1 cellular context compared by ENCODE assay signal in the genomic region with DNA sequence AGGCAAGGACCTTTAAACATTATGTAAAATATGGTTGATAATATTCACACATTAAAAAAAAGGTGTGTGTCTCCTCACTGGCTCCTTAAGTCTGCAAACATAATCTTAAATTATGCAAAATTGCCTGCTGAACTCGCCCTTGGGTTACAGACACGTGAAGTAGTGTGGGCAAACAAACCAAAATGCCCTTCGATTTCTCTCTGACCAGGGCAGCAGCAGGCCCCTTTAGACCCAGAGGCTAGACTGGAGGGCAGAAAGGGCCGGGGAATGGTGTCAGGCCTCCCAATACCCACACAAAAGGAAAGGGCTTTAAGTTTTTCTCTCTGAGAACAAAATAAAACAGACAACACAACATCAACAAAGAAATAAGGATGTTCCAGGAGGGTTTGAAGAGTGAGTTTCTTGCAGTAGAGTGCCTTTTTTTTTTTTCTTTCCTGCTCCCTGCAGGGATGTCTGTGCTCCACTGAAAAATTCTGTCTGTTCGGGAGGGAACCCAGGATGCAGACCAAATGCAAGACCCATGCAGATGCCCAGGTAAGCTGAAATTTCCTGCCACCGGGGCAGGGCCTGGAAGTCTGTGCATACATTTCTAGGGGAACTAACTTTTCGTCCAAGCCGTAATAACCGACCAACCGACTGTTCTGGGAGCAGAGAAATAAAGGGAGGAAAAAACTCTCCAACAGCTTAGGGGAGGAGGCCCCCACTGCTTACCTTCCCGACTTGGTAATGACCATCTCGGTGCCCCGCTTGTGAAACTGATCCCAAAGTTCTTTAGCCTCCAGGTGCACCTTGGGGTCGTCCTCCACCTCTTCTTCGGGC.
TF ChIP-seq lines count a peak whose summit lies in the region.

No MANE protein-coding gene starts in this region.

TF ChIP-seq in H1, 55 proteins besides CTCF, POLR2A, EP300 and RAD21 (continued from another document):
- TF ChIP-seq, protein P1, sequence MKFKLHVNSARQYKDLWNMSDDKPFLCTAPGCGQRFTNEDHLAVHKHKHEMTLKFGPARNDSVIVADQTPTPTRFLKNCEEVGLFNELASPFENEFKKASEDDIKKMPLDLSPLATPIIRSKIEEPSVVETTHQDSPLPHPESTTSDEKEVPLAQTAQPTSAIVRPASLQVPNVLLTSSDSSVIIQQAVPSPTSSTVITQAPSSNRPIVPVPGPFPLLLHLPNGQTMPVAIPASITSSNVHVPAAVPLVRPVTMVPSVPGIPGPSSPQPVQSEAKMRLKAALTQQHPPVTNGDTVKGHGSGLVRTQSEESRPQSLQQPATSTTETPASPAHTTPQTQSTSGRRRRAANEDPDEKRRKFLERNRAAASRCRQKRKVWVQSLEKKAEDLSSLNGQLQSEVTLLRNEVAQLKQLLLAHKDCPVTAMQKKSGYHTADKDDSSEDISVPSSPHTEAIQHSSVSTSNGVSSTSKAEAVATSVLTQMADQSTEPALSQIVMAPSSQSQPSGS (IDR thresholded peaks at IDR 0.05; ENCODE audit: low read length): no peak
- TF ChIP-seq FOSL1 (IDR thresholded peaks at IDR 0.05; ENCODE audit: insufficient read depth, low read depth, low read length) (no peak), HDAC6 (IDR thresholded peaks at IDR 0.05; ENCODE audit: low read depth, low read length) (no peak), CBX8 (IDR thresholded peaks at IDR 0.05; ENCODE audit: borderline replicate concordance, low read depth, low read length) (0 out of 2 replicates have a peak, but pooled peaks have one; percentile 6), SP4 (IDR thresholded peaks at IDR 0.05; ENCODE audit: low read length) (no peak), BCL11A (IDR thresholded peaks at IDR 0.05; ENCODE audit: low read depth in 2 of 2, low read length in 2 of 2) (no peak), SP1 (IDR thresholded peaks at IDR 0.05; ENCODE audit: low read depth, low read length) (no peak)
